9 cellular contexts compared by ENCODE assay signal in genomic region chr14:91377700-91378652, GRCh38. TPM values are rescaled to one million over a fixed set of nuclear protein-coding genes. Genes with fewer than 3 reads are reported as not detected.
A peak's percentile ranks its signal among the peaks of the same experiment; 100 is the strongest.
DNase-seq lines count a peak whose midpoint lies in the region; ATAC-seq and TF ChIP-seq lines count a peak whose summit lies in the region.
"Had no signal": no experiment of that assay in that cellular context is flagged by ENCODE, and none has a peak within 500 bp of the region (broad histone marks: within the 10 kb centered on the region; RNA-seq: fewer than 3 reads in every experiment).

No MANE protein-coding gene starts in this region.

- H3K27me3 ChIP-seq in SK-N-SH (ENCODE audit: insufficient read depth) (no peaks in the 10 kb centered on the region), prostate gland (replicated peaks; ENCODE audit: insufficient read depth) (no peaks in the 10 kb centered on the region)

- peak; percentile 9 to 92; a peak in 2 of 4 replicates for TF ChIP-seq EP300 in SK-N-SH (IDR thresholded peaks at IDR 0.05; ENCODE audit: borderline replicate concordance in 1 of 2, low read depth in 1 of 2, low read length in 1 of 2)

- no peaks in the 10 kb centered on the region for H3F3A ChIP-seq in SK-N-SH (replicated peaks; ENCODE audit: insufficient read depth)

- H3K9me3 Mint-ChIP-seq in glutamatergic neuron (ENCODE audit: unreplicated experiment), result peaks cover 27% of the 10 kb centered on the region

- H3K9me3 ChIP-seq in SK-N-SH, result no peaks in the 10 kb centered on the region
- H3K9me3 ChIP-seq in prostate gland, result no peaks in the 10 kb centered on the region

- H3K9ac ChIP-seq in SK-N-SH, result no peak overlapping the region

- WGBS in SK-N-SH (ENCODE audit: low lambda C conversion rate), result 50% methylated on average over 14 of the region's 15 CpGs
- 67% methylated on average over 15 of the region's 15 CpGs for WGBS in prostate gland

- H3K4me3 Mint-ChIP-seq in glutamatergic neuron (ENCODE audit: unreplicated experiment), result no peak overlapping the region

- no peak overlapping the region for H3K4me3 ChIP-seq in SK-N-SH (ENCODE audit: low read depth in 2 of 2, low read length in 1 of 2)
- no peak overlapping the region for H3K4me3 ChIP-seq in prostate gland

- H3K4me2 ChIP-seq in SK-N-SH, result no peak overlapping the region

- intact Hi-C loops in prostate gland (cut with DNase I), result no loop called here

- H3K36me3 ChIP-seq in SK-N-SH (replicated peaks in 1 of 2; ENCODE audit: control insufficient read depth in 1 of 2, insufficient read depth in 2 of 2, low read length in 1 of 2), result no peaks in the 10 kb centered on the region
- no peaks in the 10 kb centered on the region for H3K36me3 ChIP-seq in prostate gland

- no peaks in the 10 kb centered on the region for H3K9me2 ChIP-seq in SK-N-SH

- CTCF ChIA-PET in SK-N-SH (lab: Yijun Ruan, JAX), result interaction anchor here (0.7 to 14.4 kb wide), 9 partner anchors 10 to 205 kb away, joined by 3 to 154 read pairs (median 3); partner anchors contain the start of gene CCDC88C

- H3K27ac ChIP-seq in SK-N-SH (ENCODE audit: low read depth in 2 of 2, low read length in 1 of 2), result peak overlapping the region in 1 of 2 experiments; percentile 82; a peak in 2 of 4 replicates
- peak overlapping the region in 1 of 2 donors; percentile 29 for H3K27ac ChIP-seq in prostate gland

- H3K27me3 Mint-ChIP-seq in glutamatergic neuron (ENCODE audit: unreplicated experiment), result peaks cover 34% of the 10 kb centered on the region

- H3K4me1 ChIP-seq in SK-N-SH (ENCODE audit: control insufficient read depth in 1 of 2, insufficient read depth in 2 of 2, low read depth in 1 of 2, low read length in 1 of 2) (peaks cover 16 to 84% of the 10 kb centered on the region in 2 experiments), prostate gland (replicated peaks) (peaks cover 44% of the 10 kb centered on the region)

- H3K36me3 Mint-ChIP-seq in glutamatergic neuron (ENCODE audit: unreplicated experiment), result no peaks in the 10 kb centered on the region

- DNase-seq in A172 (ENCODE audit: low spot score), result peak; percentile 16
- DNase-seq in EL, result peak; percentile 46
- DNase-seq in SK-N-SH, result peak; percentile 88
- peak; percentile 12 for DNase-seq in glutamatergic neuron
- DNase-seq in GM20000 (ENCODE audit: low spot score), result no peak
- DNase-seq in prostate gland (ENCODE audit: low spot score), result no peak
- no peak for DNase-seq in mesenteric fat pad (ENCODE audit: low spot score)

- no peak overlapping the region for H3K27ac Mint-ChIP-seq in glutamatergic neuron (ENCODE audit: unreplicated experiment)

- peaks cover 66% of the 10 kb centered on the region for H3K4me1 Mint-ChIP-seq in glutamatergic neuron (ENCODE audit: low read depth, unreplicated experiment)

- TF ChIP-seq RAD21 in SK-N-SH (IDR thresholded peaks at IDR 0.05; ENCODE audit: low read length), result peak; percentile 35

- no peak for ATAC-seq in GM18870 (IDR thresholded peaks at IDR 0.05; ENCODE audit: unreplicated experiment)
- ATAC-seq: right cardiac atrium had no signal

- TF ChIP-seq CTCF in SK-N-SH (IDR thresholded peaks at IDR 0.05) (no peak), glutamatergic neuron (IDR thresholded peaks at IDR 0.05; ENCODE audit: partially characterized antibody, unreplicated experiment) (no peak), GM20000 (IDR thresholded peaks at IDR 0.05; ENCODE audit: extremely low read depth, missing control alignments) (no peak), prostate gland (IDR thresholded peaks at IDR 0.05) (no peak)

- POLR2A ChIA-PET in SK-N-SH (lab: Yijun Ruan, JAX), result interaction anchor here (0.7 to 1.7 kb wide), 4 partner anchors 20 to 94 kb away, joined by 3 to 5 read pairs (median 3); partner anchors contain the start of gene CCDC88C

- no peaks in the 10 kb centered on the region for H4K20me1 ChIP-seq in SK-N-SH (ENCODE audit: insufficient read depth)

- TF ChIP-seq POLR2A in prostate gland (IDR thresholded peaks at IDR 0.05), result no peak

- no peak overlapping the region for H2AFZ ChIP-seq in SK-N-SH (ENCODE audit: low read depth)

- no peaks in the 10 kb centered on the region for H3K79me2 ChIP-seq in SK-N-SH (ENCODE audit: insufficient read depth)

TF ChIP-seq in SK-N-SH, 30 proteins besides CTCF, POLR2A, EP300 and RAD21:
- TF ChIP-seq REST (IDR thresholded peaks at IDR 0.05; ENCODE audit: low read depth, low read length) (no peak), JUND (IDR thresholded peaks at IDR 0.05) (no peak), NFIC (IDR thresholded peaks at IDR 0.05; ENCODE audit: borderline replicate concordance) (peak; percentile 27; the same call in 1 of the 2 replicates), RCOR1 (IDR thresholded peaks at IDR 0.05; ENCODE audit: low read length) (peak; percentile 94), MXI1 (IDR thresholded peaks at IDR 0.05; ENCODE audit: low read depth, low read length) (peak; percentile 48), TCF12 (IDR thresholded peaks at IDR 0.05) (peak; percentile 89), FOXJ3 (CRISPR knock-in tag; IDR thresholded peaks at IDR 0.05) (peak; percentile 97), TEAD4 (IDR thresholded peaks at IDR 0.05; ENCODE audit: borderline replicate concordance, insufficient read depth) (0 out of 2 replicates have a peak, but pooled peaks have one; percentile 20), SIN3A (IDR thresholded peaks at IDR 0.05; ENCODE audit: borderline replicate concordance, low read depth, low read length) (no peak), POLR2AphosphoS5 (IDR thresholded peaks at IDR 0.05; ENCODE audit: low read depth, low read length) (peak; percentile 61; the same call in 1 of the 2 replicates), GATA2 (CRISPR knock-in tag; IDR thresholded peaks at IDR 0.05) (peak; percentile 97)
- TF ChIP-seq, protein P1, sequence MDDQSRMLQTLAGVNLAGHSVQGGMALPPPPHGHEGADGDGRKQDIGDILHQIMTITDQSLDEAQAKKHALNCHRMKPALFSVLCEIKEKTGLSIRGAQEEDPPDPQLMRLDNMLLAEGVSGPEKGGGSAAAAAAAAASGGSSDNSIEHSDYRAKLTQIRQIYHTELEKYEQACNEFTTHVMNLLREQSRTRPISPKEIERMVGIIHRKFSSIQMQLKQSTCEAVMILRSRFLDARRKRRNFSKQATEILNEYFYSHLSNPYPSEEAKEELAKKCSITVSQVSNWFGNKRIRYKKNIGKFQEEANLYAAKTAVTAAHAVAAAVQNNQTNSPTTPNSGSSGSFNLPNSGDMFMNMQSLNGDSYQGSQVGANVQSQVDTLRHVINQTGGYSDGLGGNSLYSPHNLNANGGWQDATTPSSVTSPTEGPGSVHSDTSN (IDR thresholded peaks at IDR 0.05), result peak; percentile 62

RNA-seq across cellular contexts. Expression of gene CCDC88C, which starts 39.6 kb away (rescaled TPM):
- total RNA-seq in A172 (2014; rRNA removed; shearing (Covaris generic)), result 2.5 and 4.7 TPM in 2 replicates
- 0.28 and 0.39 TPM in 2 replicates for polyA plus RNA-seq in SK-N-SH (2012; rRNA removed)
- 0.37 and 0.50 TPM in 2 replicates for polyA plus RNA-seq in SK-N-SH (2012; cell fraction: cytosol; rRNA removed)
- polyA plus RNA-seq in SK-N-SH (2012; cell fraction: nucleus; rRNA removed), result 0.35 and 0.46 TPM in 2 replicates
- total RNA-seq in glutamatergic neuron (ENCODE audit: unreplicated experiment) (68.0 TPM), prostate gland (10 to 100 TPM; 32.5 to 54.4 TPM), mesenteric fat pad (17.4 TPM)

Comparison
In these comparisons a context has a peak if more than half of its experiments do, and no peak if none do; other contexts are left out.
1. DNase-seq: peak in A172 (single experiment), EL (single experiment), SK-N-SH (single experiment) and glutamatergic neuron (single experiment); none in GM20000 (single experiment), prostate gland (single experiment) and mesenteric fat pad (single experiment).